ENCODE assay signal across 32 cellular contexts in genomic region chr6:114453737-114454276, GRCh38.
"Had no signal": no experiment of that assay in that cellular context is flagged by ENCODE, and none has a peak within 500 bp of the region (broad histone marks: within the 10 kb centered on the region; RNA-seq: fewer than 3 reads in every experiment).

No MANE protein-coding gene starts in this region.

- H3K36me3 Mint-ChIP-seq: activated naive CD4-positive, alpha-beta T cell treated with anti-CD3 and anti-CD28 coated beads, Interleukin-2, amount 10 ng/mL, durations not matched to agents 7 days and 5 days; activated naive CD4-positive, alpha-beta T cell treated with anti-CD3 and anti-CD28 coated beads, Interleukin-2, amount 50 U/mL, for 72 hours; activated naive CD8-positive, alpha-beta T cell treated with anti-CD3 and anti-CD28 coated beads, Interleukin-2, amount 10 ng/mL, durations not matched to agents 7 days and 5 days; brain had no signal

- H3K4me1 Mint-ChIP-seq: activated CD4-positive, alpha-beta memory T cell treated with anti-CD3 and anti-CD28 coated beads, Interleukin-2, amount 10 ng/mL, durations not matched to agents 7 days and 5 days; activated CD4-positive, alpha-beta T cell treated with anti-CD3 and anti-CD28 coated beads, Interleukin-2, amount 10 ng/mL, durations not matched to agents 7 days and 5 days; activated naive CD4-positive, alpha-beta T cell treated with anti-CD3 and anti-CD28 coated beads, Interleukin-2, amount 10 ng/mL, durations not matched to agents 7 days and 5 days; activated naive CD8-positive, alpha-beta T cell treated with anti-CD3 and anti-CD28 coated beads, Interleukin-2, amount 10 ng/mL, durations not matched to agents 7 days and 5 days; T-helper 17 cell had no signal

- H3K4me3 ChIP-seq: ascending aorta, breast epithelium, cardiac muscle cell, coronary artery, dorsolateral prefrontal cortex had no signal

- H3K27ac Mint-ChIP-seq: activated CD4-positive, alpha-beta memory T cell treated with anti-CD3 and anti-CD28 coated beads, Interleukin-2, amount 10 ng/mL, durations not matched to agents 7 days and 5 days; activated CD4-positive, alpha-beta T cell treated with anti-CD3 and anti-CD28 coated beads, Interleukin-2, amount 10 ng/mL, durations not matched to agents 7 days and 5 days; activated naive CD4-positive, alpha-beta T cell treated with anti-CD3 and anti-CD28 coated beads, Interleukin-2, amount 10 ng/mL, durations not matched to agents 7 days and 5 days; activated naive CD4-positive, alpha-beta T cell treated with anti-CD3 and anti-CD28 coated beads, Interleukin-2, amount 50 U/mL, for 72 hours; activated naive CD8-positive, alpha-beta T cell treated with anti-CD3 and anti-CD28 coated beads, Interleukin-2, amount 10 ng/mL, durations not matched to agents 7 days and 5 days; activated T-cell treated with anti-CD3 and anti-CD28 coated beads, Interleukin-2, amount 50 U/mL, for 24 hours; activated T-cell treated with anti-CD3 and anti-CD28 coated beads, Interleukin-2, amount 50 U/mL, for 72 hours; brain; dendritic cell treated with granulocyte-macrophage colony-stimulating factor and Interleukin-4, amounts not matched to agents 40 ng/mL and 50 ng/mL, for 4 days; endodermal cell; T-helper 17 cell; T-helper 2 cell treated with Interferon-gamma antibody and Interleukin-4, amounts not matched to agents 5 μg/mL and 100 μg/mL, for 36 hours had no signal

- H3K27me3 ChIP-seq: ascending aorta, breast epithelium, cardiac muscle cell, dorsolateral prefrontal cortex had no signal

- H3K9me3 Mint-ChIP-seq: activated CD4-positive, alpha-beta memory T cell treated with anti-CD3 and anti-CD28 coated beads, Interleukin-2, amount 10 ng/mL, durations not matched to agents 7 days and 5 days; activated CD4-positive, alpha-beta T cell treated with anti-CD3 and anti-CD28 coated beads, Interleukin-2, amount 10 ng/mL, durations not matched to agents 7 days and 5 days; activated naive CD4-positive, alpha-beta T cell treated with anti-CD3 and anti-CD28 coated beads, Interleukin-2, amount 10 ng/mL, durations not matched to agents 7 days and 5 days; activated naive CD4-positive, alpha-beta T cell treated with anti-CD3 and anti-CD28 coated beads, Interleukin-2, amount 50 U/mL, for 72 hours; activated naive CD8-positive, alpha-beta T cell treated with anti-CD3 and anti-CD28 coated beads, Interleukin-2, amount 10 ng/mL, durations not matched to agents 7 days and 5 days; activated T-cell treated with anti-CD3 and anti-CD28 coated beads, Interleukin-2, amount 50 U/mL, for 24 hours; activated T-cell treated with anti-CD3 and anti-CD28 coated beads, Interleukin-2, amount 50 U/mL, for 72 hours; brain; dendritic cell treated with granulocyte-macrophage colony-stimulating factor and Interleukin-4, amounts not matched to agents 40 ng/mL and 50 ng/mL, for 4 days; endodermal cell; T-helper 2 cell treated with Interferon-gamma antibody and Interleukin-4, amounts not matched to agents 5 μg/mL and 100 μg/mL, for 36 hours had no signal

- H3K27me3 Mint-ChIP-seq: activated CD4-positive, alpha-beta memory T cell treated with anti-CD3 and anti-CD28 coated beads, Interleukin-2, amount 10 ng/mL, durations not matched to agents 7 days and 5 days; activated CD4-positive, alpha-beta T cell treated with anti-CD3 and anti-CD28 coated beads, Interleukin-2, amount 10 ng/mL, durations not matched to agents 7 days and 5 days; activated naive CD4-positive, alpha-beta T cell treated with anti-CD3 and anti-CD28 coated beads, Interleukin-2, amount 10 ng/mL, durations not matched to agents 7 days and 5 days; activated naive CD8-positive, alpha-beta T cell treated with anti-CD3 and anti-CD28 coated beads, Interleukin-2, amount 10 ng/mL, durations not matched to agents 7 days and 5 days; activated T-cell treated with anti-CD3 and anti-CD28 coated beads, Interleukin-2, amount 50 U/mL, for 24 hours; brain; dendritic cell treated with granulocyte-macrophage colony-stimulating factor and Interleukin-4, amounts not matched to agents 40 ng/mL and 50 ng/mL, for 4 days had no signal

- DNase-seq: activated CD4-positive, alpha-beta memory T cell treated with anti-CD3 and anti-CD28 coated beads, Interleukin-2, amount 10 ng/mL, durations not matched to agents 7 days and 5 days; activated CD4-positive, alpha-beta T cell treated with anti-CD3 and anti-CD28 coated beads for 1 hour; activated CD4-positive, alpha-beta T cell treated with anti-CD3 and anti-CD28 coated beads for 4 hours; activated CD4-positive, alpha-beta T cell treated with anti-CD3 and anti-CD28 coated beads, Interleukin-2, amount 10 ng/mL, durations not matched to agents 7 days and 5 days; activated CD4-positive, alpha-beta T cell treated with anti-CD3 and anti-CD28 coated beads, Interleukin-2, amount 50 U/mL, for 4 hours; activated CD4-positive, CD25-positive, alpha-beta regulatory T cell; activated CD8-positive, alpha-beta memory T cell treated with anti-CD3 and anti-CD28 coated beads, Interleukin-2, amount 50 U/mL, for 48 hours; activated gamma-delta T cell; activated naive CD4-positive, alpha-beta T cell; activated naive CD4-positive, alpha-beta T cell treated with anti-CD3 and anti-CD28 coated beads, Interleukin-2, amount 10 ng/mL, durations not matched to agents 7 days and 5 days; activated naive CD8-positive, alpha-beta T cell treated with anti-CD3 and anti-CD28 coated beads, Interleukin-2, amount 10 ng/mL, durations not matched to agents 7 days and 5 days; activated T-cell treated with anti-CD3 and anti-CD28 coated beads for 4 hours; activated T-cell treated with anti-CD3 and anti-CD28 coated beads, Interleukin-2, amount 50 U/mL, for 24 hours; activated T-cell treated with anti-CD3 and anti-CD28 coated beads, Interleukin-2, amount 50 U/mL, for 72 hours; central memory CD4-positive, alpha-beta T cell; cerebellar nuclear complex; dorsolateral prefrontal cortex; effector memory CD4-positive, alpha-beta T cell; endodermal cell; foreskin fibroblast; T-helper 1 cell; T-helper 17 cell; T1000 had no signal

- H3K27ac ChIP-seq: ascending aorta, breast epithelium, cardiac muscle cell, coronary artery, dorsolateral prefrontal cortex had no signal

- ATAC-seq: activated naive CD4-positive, alpha-beta T cell treated with anti-CD3 and anti-CD28 coated beads, Interleukin-2, amount 50 U/mL, for 72 hours; activated T-cell treated with anti-CD3 and anti-CD28 coated beads, Interleukin-2, amount 50 U/mL, for 72 hours; esophagus mucosa; T-helper 17 cell had no signal

- H3K4me1 ChIP-seq: ascending aorta, breast epithelium had no signal

- H3K4me3 Mint-ChIP-seq: activated CD4-positive, alpha-beta memory T cell treated with anti-CD3 and anti-CD28 coated beads, Interleukin-2, amount 10 ng/mL, durations not matched to agents 7 days and 5 days; activated CD4-positive, alpha-beta T cell treated with anti-CD3 and anti-CD28 coated beads, Interleukin-2, amount 10 ng/mL, durations not matched to agents 7 days and 5 days; activated naive CD4-positive, alpha-beta T cell treated with anti-CD3 and anti-CD28 coated beads, Interleukin-2, amount 10 ng/mL, durations not matched to agents 7 days and 5 days; activated naive CD8-positive, alpha-beta T cell treated with anti-CD3 and anti-CD28 coated beads, Interleukin-2, amount 10 ng/mL, durations not matched to agents 7 days and 5 days; activated T-cell treated with anti-CD3 and anti-CD28 coated beads, Interleukin-2, amount 50 U/mL, for 24 hours; activated T-cell treated with anti-CD3 and anti-CD28 coated beads, Interleukin-2, amount 50 U/mL, for 72 hours; brain; dendritic cell treated with granulocyte-macrophage colony-stimulating factor and Interleukin-4, amounts not matched to agents 40 ng/mL and 50 ng/mL, for 4 days; endodermal cell; T-helper 17 cell; T-helper 2 cell treated with Interferon-gamma antibody and Interleukin-4, amounts not matched to agents 5 μg/mL and 100 μg/mL, for 36 hours had no signal

- H3K36me3 ChIP-seq: ascending aorta, breast epithelium, cardiac muscle cell had no signal
